8 cellular contexts compared by ENCODE assay signal in the genomic region with DNA sequence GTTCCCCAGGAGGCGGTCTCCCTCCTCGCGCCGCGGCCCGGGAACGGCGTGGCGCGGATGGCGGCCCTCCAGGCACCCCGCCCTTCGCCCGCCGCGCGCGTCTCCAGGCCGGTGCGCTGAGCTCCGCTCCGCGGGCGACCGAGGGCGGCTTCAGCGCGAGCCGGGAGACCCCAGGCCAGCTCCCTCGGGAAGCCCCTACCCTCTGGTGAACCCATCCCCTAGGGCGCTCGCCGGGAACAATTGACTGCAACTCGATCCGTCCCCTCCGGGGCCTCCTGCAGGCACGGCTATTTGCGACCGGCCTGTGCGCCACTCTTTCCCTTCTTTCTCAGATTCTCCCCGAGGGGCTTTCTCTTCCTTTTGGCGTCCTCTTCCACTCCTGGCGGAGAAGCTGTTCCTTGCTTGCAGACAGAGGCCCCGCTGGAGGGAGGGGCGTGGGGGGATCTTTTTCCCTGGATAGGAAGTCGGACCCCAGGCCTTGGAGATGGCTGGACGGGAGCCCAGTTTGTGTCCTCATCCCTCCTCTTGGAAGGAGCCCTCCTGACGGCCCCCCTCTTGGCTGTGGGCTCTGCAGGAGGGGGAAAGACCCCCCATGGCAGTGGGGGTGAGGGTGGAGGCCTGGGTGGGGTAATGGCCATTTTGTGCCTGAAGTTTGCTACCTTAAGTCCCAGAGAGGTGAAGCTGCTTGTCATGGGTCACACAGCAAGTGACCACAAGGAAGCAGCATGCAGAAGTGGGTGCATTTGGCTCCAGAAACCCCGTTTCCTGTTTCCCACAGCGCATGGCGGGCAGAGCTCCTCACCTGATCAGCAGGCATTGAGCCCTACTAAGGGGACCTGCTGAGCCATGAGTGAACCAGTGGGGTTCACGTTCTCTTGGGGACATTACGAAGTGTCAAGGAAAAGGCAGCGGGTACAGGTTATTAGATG. TPM values are rescaled to one million over a fixed set of nuclear protein-coding genes. Genes with fewer than 3 reads are reported as not detected.
DNase-seq lines count a peak whose midpoint lies in the region; ATAC-seq and TF ChIP-seq lines count a peak whose summit lies in the region.

No MANE protein-coding gene starts in this region.

- H3K36me3 Mint-ChIP-seq in Calu3 (ENCODE audit: insufficient read depth, unreplicated experiment): peaks cover 33% of the 10 kb centered on the region
- no peaks in the 10 kb centered on the region for H3K36me3 Mint-ChIP-seq in activated CD4-positive, alpha-beta memory T cell treated with anti-CD3 and anti-CD28 coated beads, Interleukin-2, amount 10 ng/mL, durations not matched to agents 7 days and 5 days (ENCODE audit: low read depth)

- H3K27me3 ChIP-seq in HL-60 (ENCODE audit: insufficient read depth, poor library complexity, severe bottlenecking): peaks cover 46% of the 10 kb centered on the region
- H3K27me3 ChIP-seq in gastroesophageal sphincter: peaks cover 38% of the 10 kb centered on the region
- peaks cover 14% of the 10 kb centered on the region for H3K27me3 ChIP-seq in rectal smooth muscle tissue (ENCODE audit: control insufficient read depth, insufficient read depth, low read length)

- no peak overlapping the region for H3K9ac ChIP-seq in rectal smooth muscle tissue (ENCODE audit: low read length)

- CTCF ChIA-PET in Calu3 (lab: Charles Lee): interaction anchor here (0.6 kb wide), 2 partner anchors 17 to 65 kb away, joined by 3 to 4 read pairs; no protein-coding TSS in a partner anchor
- CTCF ChIA-PET in activated CD4-positive, alpha-beta memory T cell treated with anti-CD3 and anti-CD28 coated beads, Interleukin-2, amount 10 ng/mL, durations not matched to agents 7 days and 5 days (lab: Charles Lee): interaction anchor here (0.5 to 2.1 kb wide), 5 partner anchors 16 to 71 kb away, joined by 3 to 7 read pairs (median 4); no protein-coding TSS in a partner anchor

- TF ChIP-seq CTCF in Calu3 (IDR thresholded peaks at IDR 0.05; ENCODE audit: unreplicated experiment) (no peak), HL-60 (IDR thresholded peaks at IDR 0.05; ENCODE audit: insufficient read depth, low read length) (no peak), gastroesophageal sphincter (IDR thresholded peaks at IDR 0.05) (no peak)

- no peak for TF ChIP-seq POLR2A in gastroesophageal sphincter (IDR thresholded peaks at IDR 0.05)

- H3K9me3 Mint-ChIP-seq in Calu3 (ENCODE audit: low read depth, unreplicated experiment): no peaks in the 10 kb centered on the region
- no peaks in the 10 kb centered on the region for H3K9me3 Mint-ChIP-seq in activated CD4-positive, alpha-beta memory T cell treated with anti-CD3 and anti-CD28 coated beads, Interleukin-2, amount 10 ng/mL, durations not matched to agents 7 days and 5 days

- ATAC-seq in gastroesophageal sphincter (no peak), HG03469 (IDR thresholded peaks at IDR 0.05; ENCODE audit: unreplicated experiment) (no peak), HG03439 (IDR thresholded peaks at IDR 0.05; ENCODE audit: unreplicated experiment) (no peak), GM21367 (IDR thresholded peaks at IDR 0.05; ENCODE audit: unreplicated experiment) (no peak)

- H3K27ac ChIP-seq in HL-60 (replicated peaks): no peak overlapping the region
- H3K27ac ChIP-seq in gastroesophageal sphincter: peak overlapping the region in 3 of 4 donors; percentile 67 to 78 (median 73)
- H3K27ac ChIP-seq in rectal smooth muscle tissue (ENCODE audit: low read depth, low read length): peak overlapping the region; percentile 6

- POLR2A ChIA-PET in activated CD4-positive, alpha-beta memory T cell treated with anti-CD3 and anti-CD28 coated beads, Interleukin-2, amount 10 ng/mL, durations not matched to agents 7 days and 5 days (lab: Charles Lee): interaction anchor here (0.7 to 1.4 kb wide), 5 partner anchors 11 to 70 kb away, joined by 3 to 4 read pairs (median 3); no protein-coding TSS in a partner anchor

- peaks cover 0 to 80% (median 50%) of the 10 kb centered on the region in 3 donors for H3K4me1 ChIP-seq in gastroesophageal sphincter
- H3K4me1 ChIP-seq in rectal smooth muscle tissue (ENCODE audit: control insufficient read depth, insufficient read depth, low read length): peaks cover 3% of the 10 kb centered on the region

- BruUV-seq in Calu3 (replicated peaks; lab: Mats Ljungman, UMichigan): TSS peak; percentile 65

- H3K27me3 Mint-ChIP-seq in Calu3 (ENCODE audit: unreplicated experiment): peaks cover 91% of the 10 kb centered on the region
- peaks cover 45% of the 10 kb centered on the region for H3K27me3 Mint-ChIP-seq in activated CD4-positive, alpha-beta memory T cell treated with anti-CD3 and anti-CD28 coated beads, Interleukin-2, amount 10 ng/mL, durations not matched to agents 7 days and 5 days

- intact Hi-C loops in Calu3 (cut with micrococcal nuclease; ENCODE audit: unreplicated experiment): no loop called here

- H3K36me3 ChIP-seq in gastroesophageal sphincter (no peaks in the 10 kb centered on the region), rectal smooth muscle tissue (ENCODE audit: control insufficient read depth, insufficient read depth, low read length) (no peaks in the 10 kb centered on the region)

- H3K4me1 Mint-ChIP-seq in Calu3 (ENCODE audit: low read depth, unreplicated experiment): peaks cover 58% of the 10 kb centered on the region
- peaks cover 31% of the 10 kb centered on the region for H3K4me1 Mint-ChIP-seq in activated CD4-positive, alpha-beta memory T cell treated with anti-CD3 and anti-CD28 coated beads, Interleukin-2, amount 10 ng/mL, durations not matched to agents 7 days and 5 days

- 0 to 8% methylated on average over 5 to 13 of the region's 54 CpGs for WGBS in gastroesophageal sphincter (ENCODE audit: low coverage in 1 of 2), 2 donors

- DNase-seq in Calu3: no peak
- DNase-seq in HL-60 (ENCODE audit: low read depth in 1 of 2, low spot score in 1 of 2): no peak
- DNase-seq in activated CD4-positive, alpha-beta memory T cell treated with anti-CD3 and anti-CD28 coated beads, Interleukin-2, amount 10 ng/mL, durations not matched to agents 7 days and 5 days: no peak

- TF ChIP-seq EP300 in gastroesophageal sphincter (IDR thresholded peaks at IDR 0.05): no peak

- peak overlapping the region; percentile 23 for H3K27ac Mint-ChIP-seq in Calu3 (ENCODE audit: unreplicated experiment)
- peak overlapping the region; percentile 72 for H3K27ac Mint-ChIP-seq in activated CD4-positive, alpha-beta memory T cell treated with anti-CD3 and anti-CD28 coated beads, Interleukin-2, amount 10 ng/mL, durations not matched to agents 7 days and 5 days

- peak overlapping the region; percentile 31 for H3K4me3 Mint-ChIP-seq in Calu3 (ENCODE audit: low read depth, unreplicated experiment)
- peak overlapping the region; percentile 58 for H3K4me3 Mint-ChIP-seq in activated CD4-positive, alpha-beta memory T cell treated with anti-CD3 and anti-CD28 coated beads, Interleukin-2, amount 10 ng/mL, durations not matched to agents 7 days and 5 days

- peak overlapping the region; percentile 53 for H3K4me3 ChIP-seq in HL-60 (replicated peaks; ENCODE audit: insufficient read depth, low read length)
- H3K4me3 ChIP-seq in gastroesophageal sphincter: peak overlapping the region; percentile 15 to 61
- peak overlapping the region; percentile 73 for H3K4me3 ChIP-seq in rectal smooth muscle tissue (ENCODE audit: low read length)

- no peaks in the 10 kb centered on the region for H3K9me3 ChIP-seq in gastroesophageal sphincter

RNA-seq across cellular contexts. Expression of a gene that starts 2.3 kb away (rescaled TPM):
- total RNA-seq in Calu3 (2022): 3.9 and 7.6 TPM in 2 replicates
- total RNA-seq in activated CD4-positive, alpha-beta memory T cell treated with anti-CD3 and anti-CD28 coated beads, Interleukin-2, amount 10 ng/mL, durations not matched to agents 7 days and 5 days: 10 to 100 TPM in 1 of 2 experiments, 1 to 10 TPM in 1; 9.7 to 11.1 TPM
- 10 to 100 TPM in 3 of 4 donors, 1 to 10 TPM in 1; 6.5 to 32.0 (median 26.3) TPM for total RNA-seq in gastroesophageal sphincter
